ENCODE assay signal across 14 cellular contexts in genomic region chr14:96029089-96029650, GRCh38.
"Had no signal": no experiment of that assay in that cellular context is flagged by ENCODE, and none has a peak within 500 bp of the region (broad histone marks: within the 10 kb centered on the region; RNA-seq: fewer than 3 reads in every experiment).

No MANE protein-coding gene starts in this region.

- H3K27me3 ChIP-seq: dorsolateral prefrontal cortex, testis had no signal

- H3K4me1 Mint-ChIP-seq: central memory CD8-positive, alpha-beta T cell had no signal

- H3K4me1 ChIP-seq: heart right ventricle, testis, transverse colon had no signal

- ATAC-seq: heart right ventricle; left lobe of liver; naive thymus-derived CD8-positive, alpha-beta T cell; sciatic nerve; stimulated activated naive CD8-positive, alpha-beta T cell treated with anti-CD3 and anti-CD28 coated beads, Interleukin-15, Interleukin-2, amounts not matched to agents 100 U/mL and 50 U/mL, for 24 hours had no signal

- H3K36me3 Mint-ChIP-seq: naive thymus-derived CD8-positive, alpha-beta T cell had no signal

- H3K36me3 ChIP-seq: heart right ventricle, transverse colon had no signal

- H3K4me3 ChIP-seq: dorsolateral prefrontal cortex, heart right ventricle, skin epidermis, testis, transverse colon had no signal

- H3K9me3 Mint-ChIP-seq: central memory CD8-positive, alpha-beta T cell; naive thymus-derived CD8-positive, alpha-beta T cell had no signal

- DNase-seq: cortex of kidney; dorsolateral prefrontal cortex; effector CD8-positive, alpha-beta T cell; heart right ventricle; hypothalamus; naive thymus-derived CD8-positive, alpha-beta T cell; posterior cingulate gyrus; stimulated activated naive CD8-positive, alpha-beta T cell treated with anti-CD3 and anti-CD28 coated beads, Interleukin-15, Interleukin-2, amounts not matched to agents 100 U/mL and 50 U/mL, for 24 hours; testis; transverse colon had no signal

- H3K27ac ChIP-seq: heart right ventricle, skin epidermis, testis had no signal

- H3K4me3 Mint-ChIP-seq: central memory CD8-positive, alpha-beta T cell; naive thymus-derived CD8-positive, alpha-beta T cell had no signal

- H3K9me3 ChIP-seq: heart right ventricle, testis, transverse colon had no signal
